ENCODE assay signal across 8 cellular contexts in genomic region chr6:12233693-12234551, GRCh38. TPM values are rescaled to one million over a fixed set of nuclear protein-coding genes. Genes with fewer than 3 reads are reported as not detected.
A peak's percentile ranks its signal among the peaks of the same experiment; 100 is the strongest.
DNase-seq lines count a peak whose midpoint lies in the region; ATAC-seq and TF ChIP-seq lines count a peak whose summit lies in the region.

No MANE protein-coding gene starts in this region.

- no peaks in the 10 kb centered on the region for H3K9me3 ChIP-seq in hepatocyte (ENCODE audit: low read depth)

- 89% methylated on average over 4 of the region's 4 CpGs for WGBS in hepatocyte (ENCODE audit: low lambda C conversion rate, missing lambda C conversion rate)

- H3K79me2 ChIP-seq in ACC112 (ENCODE audit: control insufficient read depth, insufficient read depth, low read length, unreplicated experiment): no peaks in the 10 kb centered on the region
- no peaks in the 10 kb centered on the region for H3K79me2 ChIP-seq in hepatocyte

- H3K9me2 ChIP-seq in hepatocyte (replicated peaks; ENCODE audit: insufficient read depth): no peaks in the 10 kb centered on the region

- H2AFZ ChIP-seq in ACC112 (ENCODE audit: low read length, unreplicated experiment): peak overlapping the region; percentile 39
- H2AFZ ChIP-seq in hepatocyte: no peak overlapping the region

- no peak overlapping the region for H3K27ac ChIP-seq in ACC112 (ENCODE audit: low read depth, low read length)
- H3K27ac ChIP-seq in hepatocyte: no peak overlapping the region

- no peak for ATAC-seq in GM21423 (IDR thresholded peaks at IDR 0.05; ENCODE audit: unreplicated experiment)

- H3K4me3 ChIP-seq in ACC112 (ENCODE audit: low read depth, low read length) (no peak overlapping the region), GM12875 (ENCODE audit: low read depth, low read length) (no peak overlapping the region), astrocyte of the cerebellum (ENCODE audit: low read depth, low read length) (no peak overlapping the region), hepatocyte (no peak overlapping the region), skeletal muscle cell (ENCODE audit: low read depth, low read length) (no peak overlapping the region)

- DNase-seq in LoVo (ENCODE audit: low spot score) (peak; percentile 74), SK-MEL-5 (ENCODE audit: low read depth, low spot score) (peak; percentile 89), astrocyte of the cerebellum (ENCODE audit: low read depth) (peak; percentile 80), hepatocyte (ENCODE audit: low spot score) (peak; percentile 77), skeletal muscle cell (ENCODE audit: low read depth) (peak; percentile 32)

- in situ Hi-C loops in SK-MEL-5 (cut with HindIII; ENCODE audit: low pct_unique_long_range_greater_than_20kb, low sequenced_read_pairs): no loop called here
- in situ Hi-C loops in astrocyte of the cerebellum (cut with HindIII; ENCODE audit: low sequenced_read_pairs): no loop called here

- H3K4me1 ChIP-seq in ACC112 (ENCODE audit: control insufficient read depth, insufficient read depth, low read length, unreplicated experiment) (peaks cover 14% of the 10 kb centered on the region), hepatocyte (ENCODE audit: insufficient read depth) (no peaks in the 10 kb centered on the region)

- H3K36me3 ChIP-seq in ACC112 (ENCODE audit: insufficient read depth, low read length): no peaks in the 10 kb centered on the region
- no peaks in the 10 kb centered on the region for H3K36me3 ChIP-seq in hepatocyte (replicated peaks; ENCODE audit: insufficient read depth, low read depth)

- H3K27me3 ChIP-seq in ACC112 (ENCODE audit: insufficient read depth, low read length): no peaks in the 10 kb centered on the region
- no peaks in the 10 kb centered on the region for H3K27me3 ChIP-seq in hepatocyte

- TF ChIP-seq CTCF in GM12875 (IDR thresholded peaks at IDR 0.05; ENCODE audit: borderline replicate concordance, insufficient read depth, low read depth, low read length): peak; percentile 23; the same call in 1 of the 2 replicates
- TF ChIP-seq CTCF in astrocyte of the cerebellum (IDR thresholded peaks at IDR 0.05; ENCODE audit: low read depth, low read length, missing control alignments): peak; percentile 89
- TF ChIP-seq CTCF in hepatocyte (IDR thresholded peaks at IDR 0.05; ENCODE audit: poor library complexity): peak; percentile 88

- H3K4me2 ChIP-seq in hepatocyte: no peak overlapping the region

- no peaks in the 10 kb centered on the region for H4K20me1 ChIP-seq in hepatocyte (ENCODE audit: insufficient read depth, poor library complexity, severe bottlenecking)

RNA-seq across cellular contexts. Expression of gene EDN1, which starts 56.2 kb away (rescaled TPM):
- total RNA-seq in SK-MEL-5 (2014; rRNA removed; shearing (Covaris generic)): not detected in 2 replicates
- not detected in 2 replicates for polyA plus RNA-seq in SK-MEL-5 (2015; cell fraction: cytosol; rRNA removed)
- polyA plus RNA-seq in SK-MEL-5 (2015; cell fraction: nucleus; rRNA removed): 0.81 TPM in 1 of 2 replicates, not detected in the other
- total RNA-seq in hepatocyte: 25.0 and 26.7 TPM in 2 replicates
- polyA plus RNA-seq in hepatocyte: 40.7 and 41.8 TPM in 2 replicates

Comparison
In these comparisons a context has a peak if more than half of its experiments do, and no peak if none do; other contexts are left out.
1. CTCF ChIP-seq: peak in every context shown above with its lines; median percentile 89 in astrocyte of the cerebellum; 88 in hepatocyte; 23 in GM12875.
2. DNase-seq: peak in every context shown above with its lines; median percentile 89 in SK-MEL-5; 80 in astrocyte of the cerebellum; 77 in hepatocyte; 74 in LoVo; 32 in skeletal muscle cell.
3. RNA of gene EDN1, which starts 56.2 kb away (total RNA-seq): 25.0 to 26.7 TPM in hepatocyte; not detected in SK-MEL-5; every median in the first group is over 10 times any median in the second.